21 cellular contexts compared by ENCODE assay signal in genomic region chr17:52156576-52156975, GRCh38. TPM values are rescaled to one million over a fixed set of nuclear protein-coding genes. Genes with fewer than 3 reads are reported as not detected.
"Had no signal": no experiment of that assay in that cellular context is flagged by ENCODE, and none has a peak within 500 bp of the region (broad histone marks: within the 10 kb centered on the region; RNA-seq: fewer than 3 reads in every experiment).

No MANE protein-coding gene starts in this region.

- H3K9me3 Mint-ChIP-seq: activated T-helper 17 cell treated with anti-CD3 and anti-CD28 coated beads, Interleukin-2, amount 50 U/mL, for 72 hours had no signal

- H3K27ac Mint-ChIP-seq: activated naive CD4-positive, alpha-beta T cell treated with anti-CD3 and anti-CD28 coated beads, Interleukin-2, amount 50 U/mL, for 72 hours; activated T-helper 17 cell treated with anti-CD3 and anti-CD28 coated beads, Interleukin-2, amount 50 U/mL, for 72 hours; naive thymus-derived CD4-positive, alpha-beta T cell; stimulated activated memory B cell treated with anti-CD40 and anti-IgM and Interleukin-4, amounts not matched to agents 10 μg/mL and 1 μg/mL and 100 μg/mL, for 72 hours; WTC11 had no signal

- H3K4me3 Mint-ChIP-seq: stimulated activated memory B cell treated with anti-CD40 and anti-IgM and Interleukin-4, amounts not matched to agents 10 μg/mL and 1 μg/mL and 100 μg/mL, for 72 hours had no signal

- H3K36me3 Mint-ChIP-seq: stimulated activated memory B cell treated with anti-CD40 and anti-IgM and Interleukin-4, amounts not matched to agents 10 μg/mL and 1 μg/mL and 100 μg/mL, for 72 hours had no signal

- H3K4me1 Mint-ChIP-seq: stimulated activated memory B cell treated with anti-CD40 and anti-IgM and Interleukin-4, amounts not matched to agents 10 μg/mL and 1 μg/mL and 100 μg/mL, for 72 hours had no signal

- DNase-seq: activated T-cell treated with anti-CD3 and anti-CD28 coated beads, Interleukin-2, amount 50 U/mL, for 1 hour; aorta; brain microvascular endothelial cell; colonic mucosa; islet precursor cell; naive thymus-derived CD4-positive, alpha-beta T cell; right lobe of liver; stimulated activated CD4-positive, alpha-beta T cell treated with anti-CD3 and anti-CD28 coated beads, Interleukin-2, amount 100 ng/mL, for 24 hours; stomach; T-helper 1 cell; T1000; transverse colon; uterus had no signal

RNA-seq across cellular contexts. Expression of gene CA10, which starts 1.9 kb away (rescaled TPM):
- total RNA-seq: activated naive CD4-positive, alpha-beta T cell treated with anti-CD3 and anti-CD28 coated beads, Interleukin-2, amount 50 U/mL, for 72 hours; aorta; esophagus muscularis mucosa; left lobe of liver; lung microvascular endothelial cell; naive thymus-derived CD4-positive, alpha-beta T cell; right lobe of liver; suprapubic skin had no signal
